10 cellular contexts compared by ENCODE assay signal in the genomic region with DNA sequence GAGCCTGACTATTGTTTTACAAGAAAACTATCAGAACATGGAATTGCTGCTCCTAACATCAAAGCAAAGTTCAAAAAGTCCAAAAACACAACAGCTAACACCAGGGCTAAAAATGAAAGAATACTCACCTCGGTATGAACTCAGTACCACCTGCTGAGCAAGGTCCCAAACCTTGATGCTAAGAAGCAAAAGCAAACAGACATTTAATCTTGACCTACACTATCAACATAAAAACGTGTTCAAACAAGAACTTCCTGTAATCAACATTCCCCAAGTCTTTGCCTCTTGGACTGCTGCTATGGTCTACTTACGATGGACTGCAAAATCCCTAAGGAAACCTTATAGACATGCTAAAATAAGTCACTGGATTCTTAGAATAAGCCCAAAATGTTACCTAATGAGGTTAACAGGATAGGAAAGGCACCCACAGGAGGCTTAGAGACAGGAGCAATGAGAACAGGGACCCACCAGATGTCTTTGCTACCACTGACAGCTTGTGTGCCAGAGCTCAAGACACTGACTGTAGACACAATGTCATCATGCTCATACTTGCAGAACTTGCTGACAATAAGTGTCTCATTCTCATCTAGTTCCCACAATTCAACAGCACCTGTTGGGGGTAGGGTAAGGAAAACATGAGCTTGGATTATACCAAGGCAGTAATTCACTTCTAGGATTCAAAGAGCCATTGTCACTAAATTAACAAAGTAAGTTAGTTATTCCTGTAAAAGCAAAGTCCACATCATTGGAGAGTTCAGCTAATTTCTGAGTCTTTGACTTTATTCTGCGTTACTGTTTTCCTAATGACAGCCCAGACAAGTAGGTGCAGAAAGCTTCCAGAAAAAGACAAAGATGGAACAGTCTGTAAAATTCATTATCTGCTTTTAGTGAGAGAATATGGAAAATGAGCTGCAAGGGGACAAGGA. TPM values are rescaled to one million over a fixed set of nuclear protein-coding genes. Genes with fewer than 3 reads are reported as not detected.
A peak's percentile ranks its signal among the peaks of the same experiment; 100 is the strongest.
DNase-seq lines count a peak whose midpoint lies in the region; ATAC-seq, FAIRE-seq and TF ChIP-seq lines count a peak whose summit lies in the region.
"Had no signal": no experiment of that assay in that cellular context is flagged by ENCODE, and none has a peak within 500 bp of the region (broad histone marks: within the 10 kb centered on the region; RNA-seq: fewer than 3 reads in every experiment).

No MANE protein-coding gene starts in this region.

- no TSS peak for BruUV-seq in Panc1 (replicated peaks; lab: Mats Ljungman, UMichigan)

- H3K9me3 Mint-ChIP-seq in neural crest cell, result no peaks in the 10 kb centered on the region

- peaks cover 19% of the 10 kb centered on the region for H3K36me3 Mint-ChIP-seq in neural crest cell (ENCODE audit: low read depth)

- H3K27ac ChIP-seq in Panc1 (ENCODE audit: low read length), result peak overlapping the region; percentile 94
- peak overlapping the region; percentile 76 for H3K27ac ChIP-seq in epithelial cell of prostate

- FAIRE-seq in HTR-8/SVneo (lab: Jason Lieb, UNC), result no peak
- FAIRE-seq: GM12892 had no signal

- DNase-seq in GM12865 (ENCODE audit: low read depth) (peak; percentile 14), Panc1 (ENCODE audit: low read depth, low spot score) (no peak), epithelial cell of prostate (ENCODE audit: low read depth, low spot score) (no peak), neural crest cell (ENCODE audit: low read depth, low spot score) (no peak), NCI-H1417 (lab: John Stamatoyannopoulos, UW) (no peak), medulla oblongata (ENCODE audit: extremely low spot score) (no peak), cerebellar nuclear complex (lab: John Stamatoyannopoulos, UW) (no peak), HTR-8/SVneo (ENCODE audit: insufficient read length, low spot score) (no peak)
- DNase-seq: gastrocnemius medialis had no signal

- H3K27ac Mint-ChIP-seq in neural crest cell (ENCODE audit: unreplicated experiment), result peak overlapping the region; percentile 12

- peaks cover 22% of the 10 kb centered on the region for H3K4me1 ChIP-seq in Panc1 (ENCODE audit: control insufficient read depth, insufficient read depth, low read length)

- POLR2A ChIA-PET in Panc1 (lab: Charles Lee), result interaction anchor here (0.6 kb wide), 1 partner anchor 135 kb away, joined by 9 read pairs; no protein-coding TSS in a partner anchor

- intact Hi-C loops in Panc1 (cut with micrococcal nuclease; ENCODE audit: unreplicated experiment), result no loop called here

- peaks cover 38% of the 10 kb centered on the region for H3K36me3 ChIP-seq in Panc1 (ENCODE audit: control insufficient read depth, insufficient read depth, low read length)

- no peaks in the 10 kb centered on the region for H3K9me3 ChIP-seq in Panc1 (ENCODE audit: control insufficient read depth, insufficient read depth, low read depth, low read length)
- H3K9me3 ChIP-seq: gastrocnemius medialis had no signal

- H3K4me1 Mint-ChIP-seq in neural crest cell, result peaks cover 51% of the 10 kb centered on the region

- no peaks in the 10 kb centered on the region for H3K27me3 Mint-ChIP-seq in neural crest cell (ENCODE audit: low read depth)

- TF ChIP-seq CTCF in GM12865 (IDR thresholded peaks at IDR 0.05; ENCODE audit: insufficient read depth, low read depth, low read length, missing control alignments) (no peak), Panc1 (IDR thresholded peaks at IDR 0.05) (no peak), neural crest cell (conservative IDR thresholded peaks at IDR 0.05) (no peak)

- in situ Hi-C loops in Panc1 (cut with HindIII; ENCODE audit: low pct_unique_long_range_greater_than_20kb, low sequenced_read_pairs), result no loop called here

- ATAC-seq in Panc1, result no peak
- ATAC-seq: gastrocnemius medialis had no signal

- CTCF ChIA-PET in Panc1 (lab: Charles Lee), result no interaction called here

- H3K4me3 Mint-ChIP-seq in neural crest cell, result peak overlapping the region; percentile 100

- no peaks in the 10 kb centered on the region for H3K27me3 ChIP-seq in Panc1 (ENCODE audit: control insufficient read depth, insufficient read depth, low read length)
- H3K27me3 ChIP-seq: gastrocnemius medialis had no signal

- H3K4me3 ChIP-seq in GM12865 (ENCODE audit: low read depth, low read length), result peak overlapping the region; percentile 85
- H3K4me3 ChIP-seq in Panc1 (ENCODE audit: low read depth in 2 of 2, low read length in 2 of 2), result peak overlapping the region; percentile 94 to 97

RNA-seq across cellular contexts. Expression of gene WDR77, which starts 1.8 kb away (rescaled TPM):
- total RNA-seq in Panc1 (2021; ENCODE audit: unreplicated experiment), result 49.9 TPM
- 57.2 TPM for polyA plus RNA-seq in Panc1 (2012; ENCODE audit: insufficient read length)
- 54.6 and 58.7 TPM in 2 replicates for total RNA-seq in neural crest cell

RNA-seq across cellular contexts. Expression of gene ATP5PB, which starts 2.0 kb away (rescaled TPM):
- total RNA-seq in Panc1 (2021; ENCODE audit: unreplicated experiment) (178 TPM), neural crest cell (240 and 253 TPM in 2 replicates)
- polyA plus RNA-seq in Panc1 (2012; ENCODE audit: insufficient read length), result 146 TPM

RNA-seq across cellular contexts. Expression of gene OVGP1, which starts 19.7 kb away (rescaled TPM):
- 0.98 TPM for total RNA-seq in Panc1 (2021; ENCODE audit: unreplicated experiment)
- 0.39 TPM for polyA plus RNA-seq in Panc1 (2012; ENCODE audit: insufficient read length)
- 1.0 and 1.3 TPM in 2 replicates for total RNA-seq in neural crest cell

RNA-seq across cellular contexts. Expression of gene C1orf162, which starts 26.6 kb away (rescaled TPM):
- total RNA-seq in Panc1 (2021; ENCODE audit: unreplicated experiment) (0.41 TPM), neural crest cell (0.61 and 0.96 TPM in 2 replicates)
- 0.10 TPM for polyA plus RNA-seq in Panc1 (2012; ENCODE audit: insufficient read length)

RNA-seq across cellular contexts. Expression of gene ADORA3, which starts 56.2 kb away (rescaled TPM):
- total RNA-seq in Panc1 (2021; ENCODE audit: unreplicated experiment), result not detected
- not detected for polyA plus RNA-seq in Panc1 (2012; ENCODE audit: insufficient read length)
- total RNA-seq in neural crest cell, result not detected in 2 replicates
